Comparison of ENCODE assay signal across 15 cellular contexts in the genomic region with DNA sequence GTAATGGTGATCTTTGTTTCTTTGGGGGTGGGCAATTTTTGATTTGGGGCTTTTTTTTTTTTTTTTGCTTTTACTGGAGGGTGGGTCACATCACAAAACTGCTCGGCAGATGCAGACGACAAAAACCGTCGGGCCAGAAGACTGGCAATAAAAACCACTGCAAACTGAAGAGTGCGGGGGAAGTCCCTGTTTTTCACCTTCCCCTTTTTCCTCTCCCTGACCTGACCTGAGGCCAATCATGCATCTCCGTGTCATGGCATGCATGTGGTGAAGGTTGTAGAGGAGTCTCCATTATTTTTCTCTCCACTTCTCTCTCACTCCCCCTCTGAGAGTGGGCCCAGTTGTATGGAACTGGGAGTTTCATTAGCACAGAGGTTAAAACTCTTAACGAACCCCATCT. TPM values are rescaled to one million over a fixed set of nuclear protein-coding genes. Genes with fewer than 3 reads are reported as not detected.
DNase-seq lines count a peak whose midpoint lies in the region; ATAC-seq and TF ChIP-seq lines count a peak whose summit lies in the region.
"Had no signal": no experiment of that assay in that cellular context is flagged by ENCODE, and none has a peak within 500 bp of the region (broad histone marks: within the 10 kb centered on the region; RNA-seq: fewer than 3 reads in every experiment).

No MANE protein-coding gene starts in this region.

- ATAC-seq in HG02642 (IDR thresholded peaks at IDR 0.05; ENCODE audit: poor library complexity, unreplicated experiment) (peak; percentile 80), HG03457 (IDR thresholded peaks at IDR 0.05; ENCODE audit: unreplicated experiment) (peak; percentile 84)
- ATAC-seq: gastrocnemius medialis; natural killer cell treated with Interleukin-12 subunit alpha and Interleukin-12 subunit beta and Interleukin-15 and Interleukin-18, amount 100 ng/mL, for 72 hours; sciatic nerve had no signal

- no peaks in the 10 kb centered on the region for H3K36me3 ChIP-seq in tibial nerve
- H3K36me3 ChIP-seq: gastrocnemius medialis, thoracic aorta had no signal

- no peaks in the 10 kb centered on the region for H3K27me3 ChIP-seq in tibial nerve
- H3K27me3 ChIP-seq: gastrocnemius medialis had no signal

- TF ChIP-seq POLR2A in lower leg skin (IDR thresholded peaks at IDR 0.05): no peak
- no peak for TF ChIP-seq POLR2A in tibial nerve (IDR thresholded peaks at IDR 0.05)

- H3K4me3 ChIP-seq in lower leg skin (ENCODE audit: low read depth, poor library complexity, severe bottlenecking): no peak overlapping the region
- H3K4me3 ChIP-seq in tibial nerve: no peak overlapping the region
- H3K4me3 ChIP-seq: gastrocnemius medialis, thoracic aorta had no signal

- WGBS in lower leg skin, 2 donors: 80 to 85% methylated on average over 7 of the region's 7 CpGs
- WGBS in tibial nerve, 2 donors: 85 to 86% methylated on average over 7 of the region's 7 CpGs

- H3K9me3 ChIP-seq in tibial nerve: peaks cover 0 to 6% (median 0%) of the 10 kb centered on the region in 4 donors
- H3K9me3 ChIP-seq: gastrocnemius medialis, thoracic aorta had no signal

- intact Hi-C loops in lower leg skin (cut with DNase I; ENCODE audit: low total_unique reads): no loop called here

- no peak for TF ChIP-seq EP300 in tibial nerve (IDR thresholded peaks at IDR 0.05)

- no peak for TF ChIP-seq CTCF in lower leg skin (IDR thresholded peaks at IDR 0.05)
- no peak for TF ChIP-seq CTCF in tibial nerve (IDR thresholded peaks at IDR 0.05)

- no peaks in the 10 kb centered on the region for H3K4me1 ChIP-seq in tibial nerve
- H3K4me1 ChIP-seq: gastrocnemius medialis had no signal

- no peak overlapping the region for H3K27ac ChIP-seq in tibial nerve
- H3K27ac ChIP-seq: gastrocnemius medialis, thoracic aorta had no signal

- peak; percentile 11 for DNase-seq in GM19240 (ENCODE audit: insufficient read length, low spot score)
- DNase-seq in lower leg skin (ENCODE audit: low spot score in 2 of 2): no peak
- no peak for DNase-seq in kidney tubule cell (ENCODE audit: low spot score)
- no peak for DNase-seq in NCI-H2081 (lab: John Stamatoyannopoulos, UW)
- no peak for DNase-seq in tibial nerve (ENCODE audit: low spot score in 2 of 2)
- DNase-seq: activated CD4-positive, alpha-beta T cell treated with anti-CD3 and anti-CD28 coated beads, Interleukin-2, amount 10 ng/mL, durations not matched to agents 24 days and 14 days; effector memory CD4-positive, alpha-beta T cell; gastrocnemius medialis; H7; NCI-H1694 had no signal

RNA-seq across cellular contexts. Expression of gene AP5M1, which starts 57.5 kb away (rescaled TPM):
- total RNA-seq in lower leg skin (10 to 100 TPM; 18.5 to 40.2 (median 23.0) TPM), tibial nerve (10 to 100 TPM; 11.6 to 18.3 (median 13.1) TPM)

RNA-seq across cellular contexts. Expression of gene EXOC5, which starts 57.5 kb away (rescaled TPM):
- total RNA-seq in lower leg skin: 10 to 100 TPM; 25.1 to 38.9 (median 33.7) TPM
- total RNA-seq in tibial nerve: 10 to 100 TPM; 43.5 to 58.6 (median 47.4) TPM
